8 cellular contexts compared by ENCODE assay signal in the genomic region with DNA sequence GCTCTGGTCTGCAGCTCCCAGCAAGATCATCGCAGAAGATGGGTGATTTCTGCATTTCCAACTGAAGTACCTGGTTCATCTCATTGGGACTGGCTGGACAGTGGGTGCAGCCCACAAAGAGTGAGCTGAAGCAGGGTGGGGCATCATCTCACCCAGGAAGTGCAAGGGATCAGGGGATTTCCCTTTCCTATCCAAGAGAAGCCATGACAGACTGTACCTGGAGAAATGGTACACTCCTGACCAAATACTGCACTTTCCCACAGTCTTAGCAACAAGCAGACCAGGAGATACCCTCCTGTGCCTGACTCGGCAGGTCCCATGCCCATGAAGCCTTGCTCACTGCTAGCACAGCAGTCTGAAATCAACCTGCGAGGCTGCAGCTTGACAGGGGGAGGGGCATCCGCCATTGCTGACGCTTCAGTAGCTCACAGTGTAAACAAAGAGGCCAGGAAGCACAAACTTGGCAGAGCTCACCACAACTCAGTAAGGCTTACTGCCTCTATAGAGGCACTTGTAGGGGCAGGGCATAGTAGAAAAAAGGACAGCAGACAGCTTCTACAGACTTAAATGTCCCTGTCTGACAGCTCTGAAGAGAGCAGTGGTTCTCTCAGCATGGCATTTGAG.
DNase-seq lines count a peak whose midpoint lies in the region; ATAC-seq and TF ChIP-seq lines count a peak whose summit lies in the region.
"Not testable (repeated sequence)": the region's sequence is repeated elsewhere in the genome, so short reads cannot be mapped to it uniquely, and the experiment has no call there.

No MANE protein-coding gene starts in this region.

- H3K27ac ChIP-seq in AG04450 (ENCODE audit: low read depth, low read length), result peak overlapping the region; percentile 31
- not testable (repeated sequence) for H3K27ac ChIP-seq in body of pancreas

- not testable (repeated sequence) for H3K9me3 ChIP-seq in AG04450 (ENCODE audit: control insufficient read depth, insufficient read depth, low read length); body of pancreas

- H3K36me3 ChIP-seq in body of pancreas (replicated peaks in 1 of 2; ENCODE audit: insufficient read depth in 1 of 2, low read depth in 2 of 2), result not testable (repeated sequence)

- DNase-seq in AG04450 (ENCODE audit: low read depth, low spot score) (peak; percentile 57), ELR (ENCODE audit: low read depth) (peak; percentile 36), NCI-H2029 (lab: John Stamatoyannopoulos, UW) (peak; percentile 77), RPMI7951 (ENCODE audit: low read depth) (peak; percentile 72), body of pancreas (peak; percentile 33 to 78 (median 68)), left kidney (ENCODE audit: low read depth, low spot score) (peak; percentile 48), pulmonary artery endothelial cell (ENCODE audit: low read depth, low spot score) (peak; percentile 76)

- H3K27me3 ChIP-seq in AG04450 (ENCODE audit: control insufficient read depth, insufficient read depth, low read length); body of pancreas: not testable (repeated sequence)

- CTCF ChIA-PET in AG04450 (lab: Charles Lee), result not testable (repeated sequence)

- intact Hi-C loops in body of pancreas (cut with DNase I), result not testable (repeated sequence)

- 0 out of 2 replicates have a peak overlapping the region, but pooled peaks have one; percentile 10 for H3K4me3 ChIP-seq in AG04450 (ENCODE audit: low read depth, low read length)
- H3K4me3 ChIP-seq in body of pancreas, result not testable (repeated sequence)

- POLR2A ChIA-PET in AG04450 (lab: Yijun Ruan, JAX), result interaction anchor here (0.6 kb wide), 1 partner anchor 52 kb away, joined by 5 read pairs; no protein-coding TSS in a partner anchor

- not testable (repeated sequence) for TF ChIP-seq CTCF in AG04450 (IDR thresholded peaks at IDR 0.05; ENCODE audit: low read depth, low read length); body of pancreas (IDR thresholded peaks at IDR 0.05)

- ATAC-seq in body of pancreas, result not testable (repeated sequence)
- ATAC-seq in esophagus mucosa, result peak; percentile 79

- 30 to 50% methylated on average over 2 to 5 of the region's 5 CpGs for WGBS in body of pancreas, 2 donors

- not testable (repeated sequence) for TF ChIP-seq POLR2A in body of pancreas (IDR thresholded peaks at IDR 0.05)

- not testable (repeated sequence) for H3K4me1 ChIP-seq in body of pancreas
